15 cellular contexts compared by ENCODE assay signal in genomic region chr5:140207250-140207954, GRCh38. TPM values are rescaled to one million over a fixed set of nuclear protein-coding genes. Genes with fewer than 3 reads are reported as not detected.
DNase-seq lines count a peak whose midpoint lies in the region; ATAC-seq and TF ChIP-seq lines count a peak whose summit lies in the region.
"Had no signal": no experiment of that assay in that cellular context is flagged by ENCODE, and none has a peak within 500 bp of the region (broad histone marks: within the 10 kb centered on the region; RNA-seq: fewer than 3 reads in every experiment).

No MANE protein-coding gene starts in this region.

- peak; percentile 28 for DNase-seq in HK-2 (ENCODE audit: unreplicated experiment)
- no peak for DNase-seq in A172 (ENCODE audit: low spot score)
- DNase-seq in SHP77 (lab: John Stamatoyannopoulos, UW): no peak
- DNase-seq in endodermal cell: no peak
- DNase-seq: activated CD4-positive, alpha-beta memory T cell treated with anti-CD3 and anti-CD28 coated beads for 36 hours; foreskin melanocyte; mammary epithelial cell; T-cell; thyroid gland had no signal

- H3K36me3 ChIP-seq in neutrophil (peaks cover 12% of the 10 kb centered on the region), endodermal cell (ENCODE audit: control insufficient read depth, insufficient read depth, low read length) (no peaks in the 10 kb centered on the region)
- H3K36me3 ChIP-seq: thyroid gland had no signal

- peak; percentile 75 for ATAC-seq in GM18873 (IDR thresholded peaks at IDR 0.05; ENCODE audit: low FRiP score, unreplicated experiment)
- peak; percentile 84 for ATAC-seq in GM21619 (IDR thresholded peaks at IDR 0.05; ENCODE audit: unreplicated experiment)
- no peak for ATAC-seq in HG02970 (IDR thresholded peaks at IDR 0.05; ENCODE audit: low FRiP score, unreplicated experiment)
- ATAC-seq: T-cell had no signal

- H3K27me3 ChIP-seq in neutrophil (no peaks in the 10 kb centered on the region), endodermal cell (ENCODE audit: control insufficient read depth, insufficient read depth, low read length, poor library complexity, severe bottlenecking) (no peaks in the 10 kb centered on the region)
- H3K27me3 ChIP-seq: thyroid gland had no signal

- H3K4me1 Mint-ChIP-seq in endodermal cell: peaks cover 8% of the 10 kb centered on the region
- H3K4me1 Mint-ChIP-seq: T-cell had no signal

- no peak overlapping the region for H3K9ac ChIP-seq in endodermal cell (ENCODE audit: extremely low read depth, low read length, poor library complexity, severe bottlenecking)

- H3K9me3 Mint-ChIP-seq in endodermal cell: no peaks in the 10 kb centered on the region
- H3K9me3 Mint-ChIP-seq: activated CD4-positive, alpha-beta memory T cell treated with anti-CD3 and anti-CD28 coated beads for 36 hours; activated naive CD4-positive, alpha-beta T cell treated with anti-CD3 and anti-CD28 coated beads, Interleukin-2, amount 50 U/mL, for 72 hours; dendritic cell treated with granulocyte-macrophage colony-stimulating factor and Interleukin-4, amounts not matched to agents 40 ng/mL and 50 ng/mL, for 4 days; T-cell had no signal

- H3K27ac ChIP-seq in neutrophil (peak overlapping the region; percentile 85), endodermal cell (ENCODE audit: low read depth, low read length) (no peak overlapping the region)
- H3K27ac ChIP-seq: thyroid gland had no signal

- no peaks in the 10 kb centered on the region for H3K27me3 Mint-ChIP-seq in endodermal cell (ENCODE audit: insufficient read depth)
- H3K27me3 Mint-ChIP-seq: dendritic cell treated with granulocyte-macrophage colony-stimulating factor and Interleukin-4, amounts not matched to agents 40 ng/mL and 50 ng/mL, for 4 days had no signal

- H3K9me3 ChIP-seq in neutrophil (no peaks in the 10 kb centered on the region), endodermal cell (ENCODE audit: control insufficient read depth, low read length) (no peaks in the 10 kb centered on the region)
- H3K9me3 ChIP-seq: thyroid gland had no signal

- no peak overlapping the region for H3K27ac Mint-ChIP-seq in endodermal cell
- H3K27ac Mint-ChIP-seq: activated CD4-positive, alpha-beta memory T cell treated with anti-CD3 and anti-CD28 coated beads for 36 hours; activated naive CD4-positive, alpha-beta T cell treated with anti-CD3 and anti-CD28 coated beads, Interleukin-2, amount 50 U/mL, for 72 hours; dendritic cell treated with granulocyte-macrophage colony-stimulating factor and Interleukin-4, amounts not matched to agents 40 ng/mL and 50 ng/mL, for 4 days; T-cell had no signal

- TF ChIP-seq CTCF in neutrophil (IDR thresholded peaks at IDR 0.05): no peak
- no peak for TF ChIP-seq CTCF in endodermal cell (conservative IDR thresholded peaks at IDR 0.05)

- H3K4me3 Mint-ChIP-seq in endodermal cell: no peak overlapping the region
- H3K4me3 Mint-ChIP-seq: activated CD4-positive, alpha-beta memory T cell treated with anti-CD3 and anti-CD28 coated beads for 36 hours; dendritic cell treated with granulocyte-macrophage colony-stimulating factor and Interleukin-4, amounts not matched to agents 40 ng/mL and 50 ng/mL, for 4 days; T-cell had no signal

- no peaks in the 10 kb centered on the region for H3K36me3 Mint-ChIP-seq in endodermal cell (ENCODE audit: low read depth)
- H3K36me3 Mint-ChIP-seq: activated naive CD4-positive, alpha-beta T cell treated with anti-CD3 and anti-CD28 coated beads, Interleukin-2, amount 50 U/mL, for 72 hours had no signal

- H3K4me1 ChIP-seq in neutrophil (ENCODE audit: control insufficient read depth in 1 of 2, insufficient read depth in 1 of 2, low read depth in 1 of 2, low read length in 1 of 2) (peaks cover 55 to 65% of the 10 kb centered on the region in 2 experiments), endodermal cell (ENCODE audit: control insufficient read depth, insufficient read depth, low read length) (no peaks in the 10 kb centered on the region)
- H3K4me1 ChIP-seq: thyroid gland had no signal

- H3K4me3 ChIP-seq in neutrophil (ENCODE audit: low read depth in 1 of 2, low read length in 1 of 2) (no peak overlapping the region), endodermal cell (ENCODE audit: low read length) (no peak overlapping the region)
- H3K4me3 ChIP-seq: thyroid gland had no signal

- WGBS in endodermal cell (ENCODE audit: insufficient coverage in 1 of 2, insufficient read length in 1 of 2), 2 experiments: 80 to 84% methylated on average over 1 to 2 of the region's 2 CpGs

RNA-seq across cellular contexts. Expression of gene CYSTM1, which starts 32.4 kb away (rescaled TPM):
- total RNA-seq in A172 (2014; rRNA removed; shearing (Covaris generic)): 48.4 and 54.9 TPM in 2 replicates
- 10 to 100 TPM; 30.7 to 38.1 TPM for total RNA-seq in endodermal cell
- polyA plus RNA-seq in endodermal cell (2013, experiment 1 of 2): 19.4 TPM
- 22.2 TPM for polyA plus RNA-seq in endodermal cell (2013, experiment 2 of 2)
